ENCODE assay signal across 9 cellular contexts in the genomic region with DNA sequence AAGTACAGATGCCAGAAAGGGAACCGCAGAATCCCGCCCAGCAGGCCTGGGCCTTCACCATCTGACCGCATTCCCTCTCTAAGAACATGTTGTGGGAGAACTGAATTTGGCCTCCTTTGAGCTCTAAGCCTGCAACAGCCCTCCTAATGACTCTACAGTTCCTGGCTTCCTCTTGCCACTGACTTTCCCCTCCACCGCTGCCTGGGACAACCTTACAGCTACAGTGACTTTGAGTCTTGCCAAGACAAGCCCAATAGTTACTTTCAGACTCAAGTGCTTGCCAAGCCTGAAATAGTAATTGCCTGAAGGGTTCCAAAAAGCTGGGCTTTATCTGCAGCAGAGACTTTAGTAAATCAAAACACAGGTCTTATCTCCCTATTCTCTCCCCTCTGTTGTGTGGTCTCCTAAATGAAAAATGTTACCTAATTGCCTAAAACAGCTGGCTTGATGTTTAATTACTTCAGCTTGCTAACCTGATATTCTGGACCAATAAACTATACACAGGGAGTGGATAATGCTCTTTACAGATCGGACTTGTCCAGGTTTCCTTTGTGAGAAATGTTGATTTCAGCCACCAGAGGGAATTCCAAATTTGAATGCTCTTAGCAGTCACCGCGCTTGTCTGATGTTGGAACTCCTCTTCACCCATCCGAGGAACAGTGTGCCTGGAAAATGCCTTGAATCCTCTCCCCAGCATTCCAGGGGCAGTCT.
DNase-seq lines count a peak whose midpoint lies in the region; ATAC-seq, FAIRE-seq and TF ChIP-seq lines count a peak whose summit lies in the region.
"Had no signal": no experiment of that assay in that cellular context is flagged by ENCODE, and none has a peak within 500 bp of the region (broad histone marks: within the 10 kb centered on the region; RNA-seq: fewer than 3 reads in every experiment).

No MANE protein-coding gene starts in this region.

- no peaks in the 10 kb centered on the region for H3K36me3 Mint-ChIP-seq in WTC11
- H3K36me3 Mint-ChIP-seq in glutamatergic neuron (ENCODE audit: unreplicated experiment) = peaks cover 6% of the 10 kb centered on the region
- H3K36me3 Mint-ChIP-seq in CD8-positive, alpha-beta memory T cell = no peaks in the 10 kb centered on the region

- H3K27me3 Mint-ChIP-seq in WTC11 (ENCODE audit: low read depth) (no peaks in the 10 kb centered on the region; the same call in 1 of the 2 replicates), glutamatergic neuron (ENCODE audit: unreplicated experiment) (peaks cover 1% of the 10 kb centered on the region)
- peaks cover 0 to 4% of the 10 kb centered on the region in 2 donors for H3K27me3 Mint-ChIP-seq in CD8-positive, alpha-beta memory T cell

- H3K9me3 ChIP-seq in prostate gland = no peaks in the 10 kb centered on the region
- H3K9me3 ChIP-seq in CD8-positive, alpha-beta memory T cell (ENCODE audit: low read length) = no peaks in the 10 kb centered on the region

- DNase-seq in DMS 273 treated with DMSO at 0.1 percent for 48 hours (lab: John Stamatoyannopoulos, UW) (peak; percentile 78), WTC11 (ENCODE audit: low spot score) (no peak), glutamatergic neuron (no peak), prostate gland (ENCODE audit: low spot score) (peak; percentile 68), H54 (ENCODE audit: insufficient read length, low spot score) (no peak)
- no peak for DNase-seq in CD8-positive, alpha-beta memory T cell
- DNase-seq: DMS53 had no signal

- H3K4me1 ChIP-seq in prostate gland (replicated peaks) = no peaks in the 10 kb centered on the region
- no peaks in the 10 kb centered on the region for H3K4me1 ChIP-seq in CD8-positive, alpha-beta memory T cell (ENCODE audit: insufficient read depth, low read length)

- no peaks in the 10 kb centered on the region for H3K27me3 ChIP-seq in prostate gland (replicated peaks; ENCODE audit: insufficient read depth)
- H3K27me3 ChIP-seq in CD8-positive, alpha-beta memory T cell (ENCODE audit: insufficient read depth, low read length, poor library complexity, severe bottlenecking) = no peaks in the 10 kb centered on the region

- ATAC-seq in WTC11 (no peak), HG02798 (IDR thresholded peaks at IDR 0.05; ENCODE audit: poor library complexity, unreplicated experiment) (no peak), HG03159 (IDR thresholded peaks at IDR 0.05; ENCODE audit: unreplicated experiment) (no peak)

- CTCF ChIA-PET in WTC11 (lab: Charles Lee) = interaction anchor here (1.1 kb wide), 1 partner anchor 37 kb away, joined by 3 read pairs; no protein-coding TSS in a partner anchor
- CTCF ChIA-PET in CD8-positive, alpha-beta memory T cell (lab: Charles Lee) = no interaction called here

- TF ChIP-seq POLR2A in prostate gland (IDR thresholded peaks at IDR 0.05) (no peak), H54 (IDR thresholded peaks at IDR 0.05; ENCODE audit: low read depth, low read length) (no peak)

- FAIRE-seq in H54 (lab: Jason Lieb, UNC) = no peak

- POLR2A ChIA-PET in WTC11 (lab: Charles Lee) = no interaction called here
- POLR2A ChIA-PET in CD8-positive, alpha-beta memory T cell (lab: Charles Lee) = no interaction called here

- peak overlapping the region; percentile 49 to 60 for H3K27ac ChIP-seq in prostate gland
- H3K27ac ChIP-seq in CD8-positive, alpha-beta memory T cell (ENCODE audit: low read depth, low read length) = no peak overlapping the region

- WGBS in prostate gland = 21% methylated on average over 8 of the region's 8 CpGs

- peaks cover 14% of the 10 kb centered on the region for H3K4me1 Mint-ChIP-seq in WTC11
- peaks cover 21% of the 10 kb centered on the region for H3K4me1 Mint-ChIP-seq in glutamatergic neuron (ENCODE audit: low read depth, unreplicated experiment)
- no peaks in the 10 kb centered on the region for H3K4me1 Mint-ChIP-seq in CD8-positive, alpha-beta memory T cell

- H3K36me3 ChIP-seq in prostate gland = no peaks in the 10 kb centered on the region
- H3K36me3 ChIP-seq in CD8-positive, alpha-beta memory T cell (ENCODE audit: insufficient read depth, low read length) = no peaks in the 10 kb centered on the region

- TF ChIP-seq CTCF in WTC11 (IDR thresholded peaks at IDR 0.05) (no peak), glutamatergic neuron (IDR thresholded peaks at IDR 0.05; ENCODE audit: partially characterized antibody, unreplicated experiment) (no peak), prostate gland (IDR thresholded peaks at IDR 0.05) (peak in 2 of 4 experiments; percentile 13 to 20)

- intact Hi-C loops in prostate gland (cut with DNase I) = no loop called here

- peak overlapping the region; percentile 2; the same call in 1 of the 2 replicates for H3K27ac Mint-ChIP-seq in WTC11
- peak overlapping the region; percentile 42 for H3K27ac Mint-ChIP-seq in glutamatergic neuron (ENCODE audit: unreplicated experiment)
- H3K27ac Mint-ChIP-seq in CD8-positive, alpha-beta memory T cell = no peak overlapping the region

- H3K4me3 ChIP-seq in prostate gland = no peak overlapping the region
- H3K4me3 ChIP-seq in CD8-positive, alpha-beta memory T cell (ENCODE audit: low read length) = no peak overlapping the region

- H3K9me3 Mint-ChIP-seq in WTC11 (no peaks in the 10 kb centered on the region), glutamatergic neuron (ENCODE audit: unreplicated experiment) (peaks cover 3% of the 10 kb centered on the region)
- peaks cover 0 to 1% (median 0%) of the 10 kb centered on the region in 5 donors for H3K9me3 Mint-ChIP-seq in CD8-positive, alpha-beta memory T cell

- H3K4me3 Mint-ChIP-seq in WTC11 (no peak overlapping the region), glutamatergic neuron (ENCODE audit: unreplicated experiment) (no peak overlapping the region)
- H3K4me3 Mint-ChIP-seq in CD8-positive, alpha-beta memory T cell = no peak overlapping the region

TF ChIP-seq in WTC11, 78 proteins besides CTCF, POLR2A, EP300 and RAD21:
- no peak for TF ChIP-seq SP1 (CRISPR knock-in tag; conservative IDR thresholded peaks at IDR 0.05)
- TF ChIP-seq OVOL2 (CRISPR knock-in tag; IDR thresholded peaks at IDR 0.05; ENCODE audit: borderline replicate concordance) = no peak
- no peak for TF ChIP-seq SMAD4 (CRISPR knock-in tag; IDR thresholded peaks at IDR 0.05)
- TF ChIP-seq RELA (CRISPR knock-in tag; IDR thresholded peaks at IDR 0.05; ENCODE audit: borderline replicate concordance) = no peak
- TF ChIP-seq ZNF671 (CRISPR knock-in tag; IDR thresholded peaks at IDR 0.05) = no peak
- no peak for TF ChIP-seq ZNF232 (CRISPR knock-in tag; IDR thresholded peaks at IDR 0.05)
- TF ChIP-seq, protein P1, sequence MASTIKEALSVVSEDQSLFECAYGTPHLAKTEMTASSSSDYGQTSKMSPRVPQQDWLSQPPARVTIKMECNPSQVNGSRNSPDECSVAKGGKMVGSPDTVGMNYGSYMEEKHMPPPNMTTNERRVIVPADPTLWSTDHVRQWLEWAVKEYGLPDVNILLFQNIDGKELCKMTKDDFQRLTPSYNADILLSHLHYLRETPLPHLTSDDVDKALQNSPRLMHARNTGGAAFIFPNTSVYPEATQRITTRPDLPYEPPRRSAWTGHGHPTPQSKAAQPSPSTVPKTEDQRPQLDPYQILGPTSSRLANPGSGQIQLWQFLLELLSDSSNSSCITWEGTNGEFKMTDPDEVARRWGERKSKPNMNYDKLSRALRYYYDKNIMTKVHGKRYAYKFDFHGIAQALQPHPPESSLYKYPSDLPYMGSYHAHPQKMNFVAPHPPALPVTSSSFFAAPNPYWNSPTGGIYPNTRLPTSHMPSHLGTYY (CRISPR knock-in tag; IDR thresholded peaks at IDR 0.05) = no peak
- TF ChIP-seq FOXP1 (CRISPR knock-in tag; IDR thresholded peaks at IDR 0.05; ENCODE audit: borderline replicate concordance) = no peak
- TF ChIP-seq, protein P2, sequence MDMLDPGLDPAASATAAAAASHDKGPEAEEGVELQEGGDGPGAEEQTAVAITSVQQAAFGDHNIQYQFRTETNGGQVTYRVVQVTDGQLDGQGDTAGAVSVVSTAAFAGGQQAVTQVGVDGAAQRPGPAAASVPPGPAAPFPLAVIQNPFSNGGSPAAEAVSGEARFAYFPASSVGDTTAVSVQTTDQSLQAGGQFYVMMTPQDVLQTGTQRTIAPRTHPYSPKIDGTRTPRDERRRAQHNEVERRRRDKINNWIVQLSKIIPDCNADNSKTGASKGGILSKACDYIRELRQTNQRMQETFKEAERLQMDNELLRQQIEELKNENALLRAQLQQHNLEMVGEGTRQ (CRISPR knock-in tag; IDR thresholded peaks at IDR 0.05) = no peak
- TF ChIP-seq PRRX2 (CRISPR knock-in tag; IDR thresholded peaks at IDR 0.05) = no peak
TF ChIP-seq in WTC11: peak in this region for 0.

Comparison
In these comparisons a context has a peak if more than half of its experiments do, and no peak if none do; other contexts are left out.
1. DNase-seq: peak in DMS 273 treated with DMSO at 0.1 percent for 48 hours (single experiment) and prostate gland (single experiment); none in WTC11 (single experiment), glutamatergic neuron (single experiment), H54 (single experiment) and CD8-positive, alpha-beta memory T cell (0 of 5).
2. H3K27ac Mint-ChIP-seq: peak in WTC11 (single experiment) and glutamatergic neuron (single experiment); none in CD8-positive, alpha-beta memory T cell (0 of 8).